Comparison of ENCODE assay signal across 2 cellular contexts in the genomic region with DNA sequence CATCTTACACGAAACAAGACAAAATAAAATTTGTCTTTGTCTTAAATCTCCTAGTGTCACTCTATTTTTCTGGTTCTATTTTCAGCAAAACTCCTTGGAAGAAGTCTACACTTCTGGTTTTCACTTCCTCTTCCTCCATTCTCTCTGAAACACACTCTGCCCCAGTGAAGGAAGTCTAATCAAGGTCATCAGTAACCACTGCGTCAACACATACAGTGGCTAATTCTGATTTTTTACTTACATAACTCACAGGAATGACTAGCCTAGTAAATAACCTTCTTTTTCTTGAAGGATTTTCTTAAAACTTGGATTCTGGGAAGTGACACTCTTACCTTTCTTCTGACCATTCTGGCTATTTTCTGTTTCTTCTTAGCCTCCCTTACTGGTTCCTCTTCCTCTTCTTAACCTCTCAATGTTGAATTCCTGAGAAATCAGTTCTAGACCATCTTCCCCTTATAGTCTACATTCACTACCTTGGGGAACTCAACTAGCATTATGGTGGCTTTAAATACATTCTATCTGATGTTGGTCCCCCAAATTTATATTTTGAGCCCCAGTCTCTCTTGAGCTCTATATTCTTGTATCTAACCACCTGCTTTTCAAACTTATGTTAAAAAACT.
A peak's percentile ranks its signal among the peaks of the same experiment; 100 is the strongest.
TF ChIP-seq lines count a peak whose summit lies in the region.

No MANE protein-coding gene starts in this region.

TF ChIP-seq in liver, 16 proteins besides CTCF, POLR2A, EP300 and RAD21 (continued from another document):
- TF ChIP-seq, protein P1, sequence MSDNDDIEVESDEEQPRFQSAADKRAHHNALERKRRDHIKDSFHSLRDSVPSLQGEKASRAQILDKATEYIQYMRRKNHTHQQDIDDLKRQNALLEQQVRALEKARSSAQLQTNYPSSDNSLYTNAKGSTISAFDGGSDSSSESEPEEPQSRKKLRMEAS (IDR thresholded peaks at IDR 0.05), result peak; percentile 16
- no peak for TF ChIP-seq TAF1 (conservative IDR thresholded peaks at IDR 0.05)

TF ChIP-seq in HepG2, 621 proteins besides CTCF, POLR2A, EP300 and RAD21:
- TF ChIP-seq, protein P2, sequence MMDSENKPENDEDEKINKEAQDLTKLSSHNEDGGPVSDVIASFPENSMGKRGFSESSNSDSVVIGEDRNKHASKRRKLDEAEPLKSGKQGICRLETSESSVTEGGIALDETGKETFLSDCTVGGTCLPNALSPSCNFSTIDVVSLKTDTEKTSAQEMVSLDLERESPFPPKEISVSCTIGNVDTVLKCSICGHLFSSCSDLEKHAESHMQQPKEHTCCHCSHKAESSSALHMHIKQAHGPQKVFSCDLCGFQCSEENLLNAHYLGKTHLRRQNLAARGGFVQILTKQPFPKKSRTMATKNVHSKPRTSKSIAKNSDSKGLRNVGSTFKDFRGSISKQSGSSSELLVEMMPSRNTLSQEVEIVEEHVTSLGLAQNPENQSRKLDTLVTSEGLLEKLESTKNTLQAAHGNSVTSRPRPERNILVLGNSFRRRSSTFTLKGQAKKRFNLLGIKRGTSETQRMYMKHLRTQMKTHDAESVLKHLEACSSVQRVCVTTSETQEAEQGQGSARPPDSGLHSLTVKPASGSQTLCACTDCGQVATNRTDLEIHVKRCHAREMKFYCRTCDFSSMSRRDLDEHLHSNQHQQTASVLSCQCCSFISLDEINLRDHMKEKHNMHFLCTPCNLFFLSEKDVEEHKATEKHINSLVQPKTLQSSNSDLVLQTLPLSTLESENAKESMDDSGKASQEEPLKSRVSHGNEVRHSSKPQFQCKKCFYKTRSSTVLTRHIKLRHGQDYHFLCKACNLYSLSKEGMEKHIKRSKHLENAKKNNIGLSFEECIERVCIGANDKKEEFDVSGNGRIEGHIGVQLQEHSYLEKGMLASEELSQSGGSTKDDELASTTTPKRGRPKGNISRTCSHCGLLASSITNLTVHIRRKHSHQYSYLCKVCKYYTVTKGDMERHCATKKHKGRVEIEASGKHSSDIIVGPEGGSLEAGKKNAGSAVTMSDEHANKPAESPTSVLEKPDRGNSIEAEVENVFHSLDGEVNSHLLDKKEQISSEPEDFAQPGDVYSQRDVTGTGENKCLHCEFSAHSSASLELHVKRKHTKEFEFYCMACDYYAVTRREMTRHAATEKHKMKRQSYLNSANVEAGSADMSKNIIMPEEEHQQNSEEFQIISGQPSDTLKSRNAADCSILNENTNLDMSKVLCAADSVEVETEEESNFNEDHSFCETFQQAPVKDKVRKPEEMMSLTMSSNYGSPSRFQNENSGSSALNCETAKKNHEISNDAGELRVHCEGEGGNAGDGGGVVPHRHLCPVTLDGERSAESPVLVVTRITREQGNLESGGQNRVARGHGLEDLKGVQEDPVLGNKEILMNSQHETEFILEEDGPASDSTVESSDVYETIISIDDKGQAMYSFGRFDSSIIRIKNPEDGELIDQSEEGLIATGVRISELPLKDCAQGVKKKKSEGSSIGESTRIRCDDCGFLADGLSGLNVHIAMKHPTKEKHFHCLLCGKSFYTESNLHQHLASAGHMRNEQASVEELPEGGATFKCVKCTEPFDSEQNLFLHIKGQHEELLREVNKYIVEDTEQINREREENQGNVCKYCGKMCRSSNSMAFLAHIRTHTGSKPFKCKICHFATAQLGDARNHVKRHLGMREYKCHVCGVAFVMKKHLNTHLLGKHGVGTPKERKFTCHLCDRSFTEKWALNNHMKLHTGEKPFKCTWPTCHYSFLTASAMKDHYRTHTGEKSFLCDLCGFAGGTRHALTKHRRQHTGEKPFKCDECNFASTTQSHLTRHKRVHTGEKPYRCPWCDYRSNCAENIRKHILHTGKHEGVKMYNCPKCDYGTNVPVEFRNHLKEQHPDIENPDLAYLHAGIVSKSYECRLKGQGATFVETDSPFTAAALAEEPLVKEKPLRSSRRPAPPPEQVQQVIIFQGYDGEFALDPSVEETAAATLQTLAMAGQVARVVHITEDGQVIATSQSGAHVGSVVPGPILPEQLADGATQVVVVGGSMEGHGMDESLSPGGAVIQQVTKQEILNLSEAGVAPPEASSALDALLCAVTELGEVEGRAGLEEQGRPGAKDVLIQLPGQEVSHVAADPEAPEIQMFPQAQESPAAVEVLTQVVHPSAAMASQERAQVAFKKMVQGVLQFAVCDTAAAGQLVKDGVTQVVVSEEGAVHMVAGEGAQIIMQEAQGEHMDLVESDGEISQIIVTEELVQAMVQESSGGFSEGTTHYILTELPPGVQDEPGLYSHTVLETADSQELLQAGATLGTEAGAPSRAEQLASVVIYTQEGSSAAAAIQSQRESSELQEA (CRISPR knock-in tag; IDR thresholded peaks at IDR 0.05; ENCODE audit: not compliant biosample characterization), result no peak
- TF ChIP-seq TCF12 (IDR thresholded peaks at IDR 0.05) (no peak), TCF12 (CRISPR knock-in tag; IDR thresholded peaks at IDR 0.05) (no peak), ZNF3 (CRISPR knock-in tag; IDR thresholded peaks at IDR 0.05) (no peak), JUNB (CRISPR knock-in tag; IDR thresholded peaks at IDR 0.05; ENCODE audit: borderline replicate concordance) (no peak), ZNF878 (CRISPR knock-in tag; IDR thresholded peaks at IDR 0.05) (no peak), ZNF556 (CRISPR knock-in tag; IDR thresholded peaks at IDR 0.05; ENCODE audit: borderline replicate concordance) (no peak), SP1 (IDR thresholded peaks at IDR 0.05) (no peak), SP1 (CRISPR knock-in tag; IDR thresholded peaks at IDR 0.05) (no peak), MAF1 (CRISPR knock-in tag; IDR thresholded peaks at IDR 0.05; ENCODE audit: borderline replicate concordance) (no peak), TP53 (CRISPR knock-in tag; conservative IDR thresholded peaks at IDR 0.05) (no peak), ZNF24 (IDR thresholded peaks at IDR 0.05) (no peak), HDAC2 (CRISPR knock-in tag; IDR thresholded peaks at IDR 0.05) (no peak)
- TF ChIP-seq, protein P3, sequence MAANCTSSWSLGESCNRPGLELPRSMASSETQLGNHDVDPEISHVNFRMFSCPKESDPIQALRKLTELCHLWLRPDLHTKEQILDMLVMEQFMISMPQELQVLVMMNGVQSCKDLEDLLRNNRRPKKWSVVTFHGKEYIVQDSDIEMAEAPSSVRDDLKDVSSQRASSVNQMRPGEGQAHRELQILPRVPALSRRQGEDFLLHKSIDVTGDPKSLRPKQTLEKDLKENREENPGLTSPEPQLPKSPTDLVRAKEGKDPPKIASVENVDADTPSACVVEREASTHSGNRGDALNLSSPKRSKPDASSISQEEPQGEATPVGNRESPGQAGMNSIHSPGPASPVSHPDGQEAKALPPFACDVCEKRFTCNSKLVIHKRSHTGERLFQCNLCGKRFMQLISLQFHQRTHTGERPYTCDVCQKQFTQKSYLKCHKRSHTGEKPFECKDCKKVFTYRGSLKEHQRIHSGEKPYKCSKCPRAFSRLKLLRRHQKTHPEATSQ (CRISPR knock-in tag; IDR thresholded peaks at IDR 0.05; ENCODE audit: borderline replicate concordance), result no peak
- TF ChIP-seq, protein P4, sequence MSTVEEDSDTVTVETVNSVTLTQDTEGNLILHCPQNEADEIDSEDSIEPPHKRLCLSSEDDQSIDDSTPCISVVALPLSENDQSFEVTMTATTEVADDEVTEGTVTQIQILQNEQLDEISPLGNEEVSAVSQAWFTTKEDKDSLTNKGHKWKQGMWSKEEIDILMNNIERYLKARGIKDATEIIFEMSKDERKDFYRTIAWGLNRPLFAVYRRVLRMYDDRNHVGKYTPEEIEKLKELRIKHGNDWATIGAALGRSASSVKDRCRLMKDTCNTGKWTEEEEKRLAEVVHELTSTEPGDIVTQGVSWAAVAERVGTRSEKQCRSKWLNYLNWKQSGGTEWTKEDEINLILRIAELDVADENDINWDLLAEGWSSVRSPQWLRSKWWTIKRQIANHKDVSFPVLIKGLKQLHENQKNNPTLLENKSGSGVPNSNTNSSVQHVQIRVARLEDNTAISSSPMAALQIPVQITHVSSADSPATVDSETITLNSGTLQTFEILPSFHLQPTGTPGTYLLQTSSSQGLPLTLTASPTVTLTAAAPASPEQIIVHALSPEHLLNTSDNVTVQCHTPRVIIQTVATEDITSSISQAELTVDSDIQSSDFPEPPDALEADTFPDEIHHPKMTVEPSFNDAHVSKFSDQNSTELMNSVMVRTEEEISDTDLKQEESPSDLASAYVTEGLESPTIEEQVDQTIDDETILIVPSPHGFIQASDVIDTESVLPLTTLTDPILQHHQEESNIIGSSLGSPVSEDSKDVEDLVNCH (CRISPR knock-in tag; IDR thresholded peaks at IDR 0.05), result no peak
- TF ChIP-seq, protein P5, sequence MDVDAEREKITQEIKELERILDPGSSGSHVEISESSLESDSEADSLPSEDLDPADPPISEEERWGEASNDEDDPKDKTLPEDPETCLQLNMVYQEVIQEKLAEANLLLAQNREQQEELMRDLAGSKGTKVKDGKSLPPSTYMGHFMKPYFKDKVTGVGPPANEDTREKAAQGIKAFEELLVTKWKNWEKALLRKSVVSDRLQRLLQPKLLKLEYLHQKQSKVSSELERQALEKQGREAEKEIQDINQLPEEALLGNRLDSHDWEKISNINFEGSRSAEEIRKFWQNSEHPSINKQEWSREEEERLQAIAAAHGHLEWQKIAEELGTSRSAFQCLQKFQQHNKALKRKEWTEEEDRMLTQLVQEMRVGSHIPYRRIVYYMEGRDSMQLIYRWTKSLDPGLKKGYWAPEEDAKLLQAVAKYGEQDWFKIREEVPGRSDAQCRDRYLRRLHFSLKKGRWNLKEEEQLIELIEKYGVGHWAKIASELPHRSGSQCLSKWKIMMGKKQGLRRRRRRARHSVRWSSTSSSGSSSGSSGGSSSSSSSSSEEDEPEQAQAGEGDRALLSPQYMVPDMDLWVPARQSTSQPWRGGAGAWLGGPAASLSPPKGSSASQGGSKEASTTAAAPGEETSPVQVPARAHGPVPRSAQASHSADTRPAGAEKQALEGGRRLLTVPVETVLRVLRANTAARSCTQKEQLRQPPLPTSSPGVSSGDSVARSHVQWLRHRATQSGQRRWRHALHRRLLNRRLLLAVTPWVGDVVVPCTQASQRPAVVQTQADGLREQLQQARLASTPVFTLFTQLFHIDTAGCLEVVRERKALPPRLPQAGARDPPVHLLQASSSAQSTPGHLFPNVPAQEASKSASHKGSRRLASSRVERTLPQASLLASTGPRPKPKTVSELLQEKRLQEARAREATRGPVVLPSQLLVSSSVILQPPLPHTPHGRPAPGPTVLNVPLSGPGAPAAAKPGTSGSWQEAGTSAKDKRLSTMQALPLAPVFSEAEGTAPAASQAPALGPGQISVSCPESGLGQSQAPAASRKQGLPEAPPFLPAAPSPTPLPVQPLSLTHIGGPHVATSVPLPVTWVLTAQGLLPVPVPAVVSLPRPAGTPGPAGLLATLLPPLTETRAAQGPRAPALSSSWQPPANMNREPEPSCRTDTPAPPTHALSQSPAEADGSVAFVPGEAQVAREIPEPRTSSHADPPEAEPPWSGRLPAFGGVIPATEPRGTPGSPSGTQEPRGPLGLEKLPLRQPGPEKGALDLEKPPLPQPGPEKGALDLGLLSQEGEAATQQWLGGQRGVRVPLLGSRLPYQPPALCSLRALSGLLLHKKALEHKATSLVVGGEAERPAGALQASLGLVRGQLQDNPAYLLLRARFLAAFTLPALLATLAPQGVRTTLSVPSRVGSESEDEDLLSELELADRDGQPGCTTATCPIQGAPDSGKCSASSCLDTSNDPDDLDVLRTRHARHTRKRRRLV (CRISPR knock-in tag; IDR thresholded peaks at IDR 0.05), result no peak
- TF ChIP-seq, protein P6, sequence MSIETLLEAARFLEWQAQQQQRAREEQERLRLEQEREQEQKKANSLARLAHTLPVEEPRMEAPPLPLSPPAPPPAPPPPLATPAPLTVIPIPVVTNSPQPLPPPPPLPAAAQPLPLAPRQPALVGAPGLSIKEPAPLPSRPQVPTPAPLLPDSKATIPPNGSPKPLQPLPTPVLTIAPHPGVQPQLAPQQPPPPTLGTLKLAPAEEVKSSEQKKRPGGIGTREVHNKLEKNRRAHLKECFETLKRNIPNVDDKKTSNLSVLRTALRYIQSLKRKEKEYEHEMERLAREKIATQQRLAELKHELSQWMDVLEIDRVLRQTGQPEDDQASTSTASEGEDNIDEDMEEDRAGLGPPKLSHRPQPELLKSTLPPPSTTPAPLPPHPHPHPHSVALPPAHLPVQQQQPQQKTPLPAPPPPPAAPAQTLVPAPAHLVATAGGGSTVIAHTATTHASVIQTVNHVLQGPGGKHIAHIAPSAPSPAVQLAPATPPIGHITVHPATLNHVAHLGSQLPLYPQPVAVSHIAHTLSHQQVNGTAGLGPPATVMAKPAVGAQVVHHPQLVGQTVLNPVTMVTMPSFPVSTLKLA (IDR thresholded peaks at IDR 0.05), result no peak
- TF ChIP-seq, protein P7, sequence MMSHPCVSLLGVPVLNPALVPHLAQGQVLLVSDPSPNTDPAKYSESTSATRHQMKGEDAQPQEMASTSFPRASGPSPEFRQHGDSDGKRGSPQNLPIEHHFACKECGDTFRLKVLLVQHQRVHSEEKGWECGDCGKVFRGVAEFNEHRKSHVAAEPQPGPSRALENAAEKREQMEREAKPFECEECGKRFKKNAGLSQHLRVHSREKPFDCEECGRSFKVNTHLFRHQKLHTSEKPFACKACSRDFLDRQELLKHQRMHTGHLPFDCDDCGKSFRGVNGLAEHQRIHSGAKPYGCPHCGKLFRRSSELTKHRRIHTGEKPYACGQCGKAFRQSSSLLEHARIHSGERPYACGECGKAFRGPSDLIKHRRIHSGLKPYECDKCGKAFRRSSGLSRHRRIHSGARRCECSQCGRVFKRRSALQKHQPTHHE (CRISPR knock-in tag; IDR thresholded peaks at IDR 0.05; ENCODE audit: borderline replicate concordance), result no peak
- TF ChIP-seq, protein P8, sequence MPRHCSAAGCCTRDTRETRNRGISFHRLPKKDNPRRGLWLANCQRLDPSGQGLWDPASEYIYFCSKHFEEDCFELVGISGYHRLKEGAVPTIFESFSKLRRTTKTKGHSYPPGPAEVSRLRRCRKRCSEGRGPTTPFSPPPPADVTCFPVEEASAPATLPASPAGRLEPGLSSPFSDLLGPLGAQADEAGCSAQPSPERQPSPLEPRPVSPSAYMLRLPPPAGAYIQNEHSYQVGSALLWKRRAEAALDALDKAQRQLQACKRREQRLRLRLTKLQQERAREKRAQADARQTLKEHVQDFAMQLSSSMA (CRISPR knock-in tag; IDR thresholded peaks at IDR 0.05), result no peak
